In genomic region chr20:21053002-21053762, GRCh38 we compare ENCODE assay signal across 1 cellular context.
TF ChIP-seq lines count a peak whose summit lies in the region.

No MANE protein-coding gene starts in this region.

TF ChIP-seq in HepG2, 621 proteins besides CTCF, POLR2A, EP300 and RAD21 (continued from another document and continues in another):
- 0 out of 2 replicates have a peak, but pooled peaks have one; percentile 25 for TF ChIP-seq POLR2G (IDR thresholded peaks at IDR 0.05; ENCODE audit: low read depth, low read length)
- no peak; the same call in 1 of the 2 replicates for TF ChIP-seq AHDC1 (CRISPR knock-in tag; IDR thresholded peaks at IDR 0.05; ENCODE audit: borderline replicate concordance)
- TF ChIP-seq ZBTB8A (CRISPR knock-in tag; IDR thresholded peaks at IDR 0.05; ENCODE audit: borderline replicate concordance, low read depth), result no peak
- TF ChIP-seq KDM2A (CRISPR knock-in tag; IDR thresholded peaks at IDR 0.05; ENCODE audit: borderline replicate concordance, low read depth), result peak; percentile 64; the same call in 1 of the 2 replicates
- TF ChIP-seq ZNF792 (CRISPR knock-in tag; IDR thresholded peaks at IDR 0.05), result peak; percentile 0; the same call in 1 of the 2 replicates
- TF ChIP-seq AGO2 (optimal IDR thresholded peaks at IDR 0.05; ENCODE audit: low read depth, low read length), result no peak
- TF ChIP-seq ASH2L (IDR thresholded peaks at IDR 0.05; ENCODE audit: insufficient read length, low read depth, low read length), result peak; percentile 78
- no peak for TF ChIP-seq ZNF333 (CRISPR knock-in tag; IDR thresholded peaks at IDR 0.05; ENCODE audit: borderline replicate concordance)
- TF ChIP-seq YY1 (IDR thresholded peaks at IDR 0.05; ENCODE audit: insufficient read depth, insufficient replicate concordance, low read depth, low read length), result no peak
- TF ChIP-seq ZNF275 (CRISPR knock-in tag; IDR thresholded peaks at IDR 0.05; ENCODE audit: borderline replicate concordance), result no peak
- no peak for TF ChIP-seq ZBTB44 (CRISPR knock-in tag; IDR thresholded peaks at IDR 0.05)
- TF ChIP-seq ESRRA (CRISPR knock-in tag; IDR thresholded peaks at IDR 0.05; ENCODE audit: low read depth), result no peak
- TF ChIP-seq MAZ (IDR thresholded peaks at IDR 0.05; ENCODE audit: borderline replicate concordance, low read depth, low read length), result no peak
- TF ChIP-seq MAZ (CRISPR knock-in tag; IDR thresholded peaks at IDR 0.05; ENCODE audit: low read depth), result 0 out of 2 replicates have a peak, but pooled peaks have one; percentile 40
- peak; percentile 70 for TF ChIP-seq ZFP1 (CRISPR knock-in tag; IDR thresholded peaks at IDR 0.05)
- TF ChIP-seq MXD4 (CRISPR knock-in tag; IDR thresholded peaks at IDR 0.05), result no peak
- no peak for TF ChIP-seq ZFP36L1 (CRISPR knock-in tag; IDR thresholded peaks at IDR 0.05)
- TF ChIP-seq PRMT3 (CRISPR knock-in tag; IDR thresholded peaks at IDR 0.05; ENCODE audit: borderline replicate concordance, low read depth), result no peak
- TF ChIP-seq TARDBP (CRISPR knock-in tag; IDR thresholded peaks at IDR 0.05), result peak; percentile 64
- TF ChIP-seq ZNF598 (CRISPR knock-in tag; IDR thresholded peaks at IDR 0.05; ENCODE audit: borderline replicate concordance), result no peak
- no peak for TF ChIP-seq DMTF1 (CRISPR knock-in tag; IDR thresholded peaks at IDR 0.05)
- 0 out of 2 replicates have a peak, but pooled peaks have one; percentile 54 for TF ChIP-seq ZNF564 (CRISPR knock-in tag; IDR thresholded peaks at IDR 0.05)
- TF ChIP-seq ZNF572 (CRISPR knock-in tag; IDR thresholded peaks at IDR 0.05), result no peak
- TF ChIP-seq SNRNP70 (IDR thresholded peaks at IDR 0.05; ENCODE audit: low read depth, low read length), result no peak
- no peak for TF ChIP-seq FOXA1 (IDR thresholded peaks at IDR 0.05)
- TF ChIP-seq FOXA1 (CRISPR knock-in tag; IDR thresholded peaks at IDR 0.05), result peak; percentile 62
- TF ChIP-seq HMGA1 (CRISPR knock-in tag; conservative IDR thresholded peaks at IDR 0.05), result no peak
- TF ChIP-seq REL (CRISPR knock-in tag; conservative IDR thresholded peaks at IDR 0.05), result no peak
- peak; percentile 52; the same call in 1 of the 2 replicates for TF ChIP-seq ZNF317 (CRISPR knock-in tag; IDR thresholded peaks at IDR 0.05)
- TF ChIP-seq E2F1 (CRISPR knock-in tag; IDR thresholded peaks at IDR 0.05), result no peak
- no peak for TF ChIP-seq ATF7-NPFF (CRISPR knock-in tag; IDR thresholded peaks at IDR 0.05; ENCODE audit: low read depth)
- no peak for TF ChIP-seq RAD51 (IDR thresholded peaks at IDR 0.05; ENCODE audit: borderline replicate concordance)
- TF ChIP-seq BCL3 (CRISPR knock-in tag; IDR thresholded peaks at IDR 0.05), result no peak
- no peak for TF ChIP-seq ZNF484 (CRISPR knock-in tag; IDR thresholded peaks at IDR 0.05; ENCODE audit: borderline replicate concordance, low read depth)
- no peak for TF ChIP-seq RNF2 (conservative IDR thresholded peaks at IDR 0.05; ENCODE audit: low read depth)
- TF ChIP-seq IKZF5 (CRISPR knock-in tag; IDR thresholded peaks at IDR 0.05), result peak; percentile 76
- TF ChIP-seq HOXD1 (CRISPR knock-in tag; IDR thresholded peaks at IDR 0.05), result no peak
- TF ChIP-seq ZNF354B (CRISPR knock-in tag; IDR thresholded peaks at IDR 0.05), result no peak
- no peak for TF ChIP-seq ZNF563 (CRISPR knock-in tag; IDR thresholded peaks at IDR 0.05)
- TF ChIP-seq CBX5 (CRISPR knock-in tag; IDR thresholded peaks at IDR 0.05; ENCODE audit: borderline replicate concordance), result peak; percentile 66; the same call in 1 of the 2 replicates
- peak; percentile 77 for TF ChIP-seq PATZ1 (CRISPR knock-in tag; IDR thresholded peaks at IDR 0.05)
- TF ChIP-seq ZKSCAN5 (CRISPR knock-in tag; IDR thresholded peaks at IDR 0.05), result no peak
- no peak for TF ChIP-seq FOXM1 (CRISPR knock-in tag; IDR thresholded peaks at IDR 0.05)
- TF ChIP-seq ZNF704 (CRISPR knock-in tag; IDR thresholded peaks at IDR 0.05; ENCODE audit: borderline replicate concordance), result no peak
- TF ChIP-seq ZNF691 (CRISPR knock-in tag; IDR thresholded peaks at IDR 0.05; ENCODE audit: borderline replicate concordance, low read depth), result no peak
- TF ChIP-seq ZNF234 (CRISPR knock-in tag; conservative IDR thresholded peaks at IDR 0.05), result no peak
- TF ChIP-seq ZNF33A (CRISPR knock-in tag; IDR thresholded peaks at IDR 0.05; ENCODE audit: borderline replicate concordance), result no peak
